21 cellular contexts compared by ENCODE assay signal in the genomic region with DNA sequence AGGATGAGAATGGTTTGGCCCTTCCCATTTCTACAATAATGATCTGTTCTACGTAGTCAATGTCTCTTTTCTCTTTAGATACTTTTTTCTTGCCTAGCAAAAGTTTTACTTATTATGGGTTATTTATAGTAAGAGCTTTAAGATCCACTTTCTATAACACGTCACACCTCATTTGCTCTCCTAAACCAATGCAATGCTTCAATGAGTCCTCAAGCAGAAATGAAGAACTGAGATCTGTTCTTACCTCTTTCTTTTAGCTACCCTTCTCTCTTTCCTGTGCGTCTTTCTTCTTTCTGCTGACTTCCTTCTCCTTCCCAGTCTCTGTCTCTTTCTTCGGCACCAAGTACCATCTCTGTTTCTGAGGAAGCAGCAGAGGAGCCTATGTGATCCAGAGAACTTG.
DNase-seq lines count a peak whose midpoint lies in the region; ATAC-seq lines count a peak whose summit lies in the region.
"Had no signal": no experiment of that assay in that cellular context is flagged by ENCODE, and none has a peak within 500 bp of the region (broad histone marks: within the 10 kb centered on the region; RNA-seq: fewer than 3 reads in every experiment).

No MANE protein-coding gene starts in this region.

- H3K4me3 Mint-ChIP-seq in memory B cell = no peak overlapping the region
- H3K4me3 Mint-ChIP-seq in activated CD4-positive, alpha-beta T cell treated with anti-CD3 and anti-CD28 coated beads, Interleukin-2, amount 10 ng/mL, durations not matched to agents 24 days and 14 days = no peak overlapping the region
- H3K4me3 Mint-ChIP-seq: activated CD8-positive, alpha-beta T cell treated with anti-CD3 and anti-CD28 coated beads for 36 hours; activated naive CD8-positive, alpha-beta T cell treated with anti-CD3 and anti-CD28 coated beads for 36 hours; activated T-cell treated with anti-CD3 and anti-CD28 coated beads, Interleukin-2, amount 50 U/mL, for 72 hours; brain; nephron; T-helper 2 cell treated with Interferon-gamma antibody and Interleukin-4, amounts not matched to agents 5 μg/mL and 100 μg/mL, for 36 hours; WTC11 had no signal

- H3K4me1 Mint-ChIP-seq in memory B cell = peaks cover 11% of the 10 kb centered on the region
- no peaks in the 10 kb centered on the region for H3K4me1 Mint-ChIP-seq in activated CD4-positive, alpha-beta T cell treated with anti-CD3 and anti-CD28 coated beads, Interleukin-2, amount 10 ng/mL, durations not matched to agents 24 days and 14 days
- H3K4me1 Mint-ChIP-seq: activated naive CD8-positive, alpha-beta T cell treated with anti-CD3 and anti-CD28 coated beads for 36 hours; brain; WTC11 had no signal

- no peak for DNase-seq in memory B cell (ENCODE audit: low spot score in 2 of 2)
- no peak for DNase-seq in cerebellar nuclear complex (lab: John Stamatoyannopoulos, UW)
- DNase-seq in activated CD4-positive, alpha-beta T cell treated with anti-CD3 and anti-CD28 coated beads, Interleukin-2, amount 10 ng/mL, durations not matched to agents 24 days and 14 days = no peak
- DNase-seq in ecto neural progenitor cell (ENCODE audit: low spot score) = no peak
- DNase-seq: activated CD8-positive, alpha-beta T cell treated with anti-CD3 and anti-CD28 coated beads for 36 hours; activated naive CD8-positive, alpha-beta T cell treated with anti-CD3 and anti-CD28 coated beads for 36 hours; activated T-cell treated with anti-CD3 and anti-CD28 coated beads, Interleukin-2, amount 50 U/mL, for 72 hours; COR-L47; EL; GM23248; kidney; NCI-H1436; posterior cingulate gyrus had no signal

- H3K36me3 Mint-ChIP-seq in memory B cell = no peaks in the 10 kb centered on the region
- H3K36me3 Mint-ChIP-seq in activated CD4-positive, alpha-beta T cell treated with anti-CD3 and anti-CD28 coated beads, Interleukin-2, amount 10 ng/mL, durations not matched to agents 24 days and 14 days (ENCODE audit: low read depth) = no peaks in the 10 kb centered on the region
- H3K36me3 Mint-ChIP-seq: activated naive CD8-positive, alpha-beta T cell treated with anti-CD3 and anti-CD28 coated beads for 36 hours; brain had no signal

- peaks cover 5% of the 10 kb centered on the region for H3K9me3 Mint-ChIP-seq in memory B cell
- no peaks in the 10 kb centered on the region for H3K9me3 Mint-ChIP-seq in activated CD4-positive, alpha-beta T cell treated with anti-CD3 and anti-CD28 coated beads, Interleukin-2, amount 10 ng/mL, durations not matched to agents 24 days and 14 days
- H3K9me3 Mint-ChIP-seq: activated naive CD8-positive, alpha-beta T cell treated with anti-CD3 and anti-CD28 coated beads for 36 hours; T-helper 2 cell treated with Interferon-gamma antibody and Interleukin-4, amounts not matched to agents 5 μg/mL and 100 μg/mL, for 36 hours had no signal

- peak; percentile 62 for ATAC-seq in GM18858 (IDR thresholded peaks at IDR 0.05; ENCODE audit: unreplicated experiment)
- peak; percentile 81 for ATAC-seq in GM21390 (IDR thresholded peaks at IDR 0.05; ENCODE audit: unreplicated experiment)
- ATAC-seq in HG03103 (IDR thresholded peaks at IDR 0.05; ENCODE audit: low read depth, unreplicated experiment) = peak; percentile 87
- peak; percentile 94 for ATAC-seq in memory B cell (ENCODE audit: low read depth)
- no peak for ATAC-seq in HG03521 (IDR thresholded peaks at IDR 0.05; ENCODE audit: unreplicated experiment)
- ATAC-seq: activated CD8-positive, alpha-beta T cell treated with anti-CD3 and anti-CD28 coated beads for 36 hours; activated T-cell treated with anti-CD3 and anti-CD28 coated beads, Interleukin-2, amount 50 U/mL, for 72 hours; WTC11 had no signal

- H3K27ac Mint-ChIP-seq in memory B cell = peak overlapping the region; percentile 14
- no peak overlapping the region for H3K27ac Mint-ChIP-seq in activated CD4-positive, alpha-beta T cell treated with anti-CD3 and anti-CD28 coated beads, Interleukin-2, amount 10 ng/mL, durations not matched to agents 24 days and 14 days
- H3K27ac Mint-ChIP-seq: activated CD8-positive, alpha-beta T cell treated with anti-CD3 and anti-CD28 coated beads for 36 hours; activated naive CD8-positive, alpha-beta T cell treated with anti-CD3 and anti-CD28 coated beads for 36 hours; activated T-cell treated with anti-CD3 and anti-CD28 coated beads, Interleukin-2, amount 50 U/mL, for 72 hours; brain; nephron; T-helper 2 cell treated with Interferon-gamma antibody and Interleukin-4, amounts not matched to agents 5 μg/mL and 100 μg/mL, for 36 hours; WTC11 had no signal

- intact Hi-C loops in activated CD4-positive, alpha-beta T cell treated with anti-CD3 and anti-CD28 coated beads, Interleukin-2, amount 10 ng/mL, durations not matched to agents 24 days and 14 days (cut with micrococcal nuclease) = no loop called here

- peaks cover 2% of the 10 kb centered on the region for H3K27me3 Mint-ChIP-seq in memory B cell
- H3K27me3 Mint-ChIP-seq in activated CD4-positive, alpha-beta T cell treated with anti-CD3 and anti-CD28 coated beads, Interleukin-2, amount 10 ng/mL, durations not matched to agents 24 days and 14 days = peaks cover 19% of the 10 kb centered on the region
